17 cellular contexts compared by ENCODE assay signal in genomic region chr5:139685886-139686285, GRCh38. TPM values are rescaled to one million over a fixed set of nuclear protein-coding genes. Genes with fewer than 3 reads are reported as not detected.
DNase-seq lines count a peak whose midpoint lies in the region; ATAC-seq and TF ChIP-seq lines count a peak whose summit lies in the region.
"Had no signal": no experiment of that assay in that cellular context is flagged by ENCODE, and none has a peak within 500 bp of the region (broad histone marks: within the 10 kb centered on the region; RNA-seq: fewer than 3 reads in every experiment).

No MANE protein-coding gene starts in this region.

- H3K9me3 ChIP-seq in BLaER1 treated with 17β-estradiol and CSF1 and Interleukin-3, amounts not matched to agents 10 nM and 100 nM (replicated peaks in 1 of 11) = no peaks in the 10 kb centered on the region
- H3K9me3 ChIP-seq in WERI-Rb-1 (ENCODE audit: severe bottlenecking) = no peaks in the 10 kb centered on the region
- H3K9me3 ChIP-seq in tibial artery = no peaks in the 10 kb centered on the region
- H3K9me3 ChIP-seq: testis had no signal

- H3K36me3 ChIP-seq in BLaER1 treated with 17β-estradiol and CSF1 and Interleukin-3, amounts not matched to agents 10 nM and 100 nM = peaks cover 0 to 17% (median 11%) of the 10 kb centered on the region in 11 experiments; a peak in 18 of 22 replicates
- H3K36me3 ChIP-seq in WERI-Rb-1 (peaks cover 49% of the 10 kb centered on the region), tibial artery (peaks cover 20 to 34% (median 28%) of the 10 kb centered on the region in 3 donors)

- peaks cover 4 to 16% (median 6%) of the 10 kb centered on the region in 3 donors for H3K36me3 Mint-ChIP-seq in immature natural killer cell
- peaks cover 18% of the 10 kb centered on the region for H3K36me3 Mint-ChIP-seq in progenitor cell of endocrine pancreas (ENCODE audit: insufficient read depth)

- H3K4me2 ChIP-seq in BLaER1 treated with 17β-estradiol and CSF1 and Interleukin-3, amounts not matched to agents 10 nM and 100 nM = peak overlapping the region in 9 of 11 experiments; percentile 28 to 96 (median 86); a peak in 17 of 22 replicates

- peak overlapping the region; percentile 64 to 88 (median 74) for H3K27ac Mint-ChIP-seq in immature natural killer cell
- H3K27ac Mint-ChIP-seq in progenitor cell of endocrine pancreas = peak overlapping the region; percentile 66
- H3K27ac Mint-ChIP-seq: activated T-helper 2 cell treated with anti-CD3 and anti-CD28 coated beads, Interferon-gamma antibody, Interleukin-2, Interleukin-4, amounts not matched to agents 10 μg/mL and 5 μg/mL and 100 μg/mL, durations not matched to agents 14 hours and 24 hours and 36 hours had no signal

- in situ Hi-C loops in KBM-7 (cut with MboI; ENCODE audit: low pct_unique_long_range_greater_than_20kb, low sequenced_read_pairs) = no loop called here

- H4K20me1 ChIP-seq in BLaER1 treated with 17β-estradiol and CSF1 and Interleukin-3, amounts not matched to agents 10 nM and 100 nM = peaks cover 0 to 57% (median 21%) of the 10 kb centered on the region in 11 experiments; a peak in 13 of 22 replicates

- H3K27me3 Mint-ChIP-seq in immature natural killer cell (ENCODE audit: low read depth in 3 of 3) (peaks cover 0 to 12% (median 3%) of the 10 kb centered on the region in 3 donors), progenitor cell of endocrine pancreas (no peaks in the 10 kb centered on the region)
- H3K27me3 Mint-ChIP-seq: activated CD8-positive, alpha-beta T cell treated with anti-CD3 and anti-CD28 coated beads for 36 hours had no signal

- H3K4me3 ChIP-seq in BLaER1 treated with 17β-estradiol and CSF1 and Interleukin-3, amounts not matched to agents 10 nM and 100 nM = no peak overlapping the region
- H3K4me3 ChIP-seq in WERI-Rb-1 (ENCODE audit: low read depth, low read length) (no peak overlapping the region), tibial artery (no peak overlapping the region)
- H3K4me3 ChIP-seq: SK-N-MC, testis had no signal

- DNase-seq in WERI-Rb-1 (no peak), immature natural killer cell (no peak), progenitor cell of endocrine pancreas (ENCODE audit: low spot score, unreplicated experiment) (no peak), KBM-7 (no peak), tibial artery (no peak), NCI-H1930 (lab: John Stamatoyannopoulos, UW) (no peak)
- DNase-seq: activated CD8-positive, alpha-beta T cell treated with anti-CD3 and anti-CD28 coated beads for 36 hours; effector CD4-positive, alpha-beta T cell; mammary epithelial cell; NCI-H1092; occipital lobe; stimulated activated CD4-positive, alpha-beta T cell treated with anti-CD3 and anti-CD28 coated beads, Interleukin-15, amount 100 ng/mL, for 24 hours; testis had no signal

- H3K27me3 ChIP-seq in BLaER1 treated with 17β-estradiol and CSF1 and Interleukin-3, amounts not matched to agents 10 nM and 100 nM = no peaks in the 10 kb centered on the region; a peak in 1 of 22 replicates
- H3K27me3 ChIP-seq in WERI-Rb-1 (ENCODE audit: insufficient read depth, low read depth, severe bottlenecking) = no peaks in the 10 kb centered on the region
- no peaks in the 10 kb centered on the region for H3K27me3 ChIP-seq in tibial artery
- H3K27me3 ChIP-seq: testis had no signal

- TF ChIP-seq CTCF in WERI-Rb-1 (IDR thresholded peaks at IDR 0.05; ENCODE audit: low read depth, low read length) (no peak), progenitor cell of endocrine pancreas (IDR thresholded peaks at IDR 0.05; ENCODE audit: unreplicated experiment) (no peak), tibial artery (IDR thresholded peaks at IDR 0.05) (no peak)

- H3K4me1 Mint-ChIP-seq in immature natural killer cell = peaks cover 56 to 72% of the 10 kb centered on the region in 2 donors
- peaks cover 26% of the 10 kb centered on the region for H3K4me1 Mint-ChIP-seq in progenitor cell of endocrine pancreas (ENCODE audit: low read depth)

- H3K9ac ChIP-seq in BLaER1 treated with 17β-estradiol and CSF1 and Interleukin-3, amounts not matched to agents 10 nM and 100 nM = peak overlapping the region in 1 of 11 experiments; percentile 15; a peak in 1 of 22 replicates

- H3K27ac ChIP-seq in BLaER1 treated with 17β-estradiol and CSF1 and Interleukin-3, amounts not matched to agents 10 nM and 100 nM = no peak overlapping the region
- peak overlapping the region; percentile 29 for H3K27ac ChIP-seq in WERI-Rb-1
- H3K27ac ChIP-seq in tibial artery = peak overlapping the region in 1 of 2 donors; percentile 45
- H3K27ac ChIP-seq: SK-N-MC, testis had no signal

- H3K4me1 ChIP-seq in BLaER1 treated with 17β-estradiol and CSF1 and Interleukin-3, amounts not matched to agents 10 nM and 100 nM = peaks cover 65 to 100% (median 96%) of the 10 kb centered on the region in 10 experiments
- H3K4me1 ChIP-seq in tibial artery = peaks cover 0 to 61% (median 45%) of the 10 kb centered on the region in 4 donors

- H3K9me3 Mint-ChIP-seq in immature natural killer cell (peaks cover 0 to 2% (median 0%) of the 10 kb centered on the region in 6 donors), progenitor cell of endocrine pancreas (ENCODE audit: low read depth) (no peaks in the 10 kb centered on the region)
- H3K9me3 Mint-ChIP-seq: activated CD8-positive, alpha-beta T cell treated with anti-CD3 and anti-CD28 coated beads for 36 hours; activated T-helper 2 cell treated with anti-CD3 and anti-CD28 coated beads, Interferon-gamma antibody, Interleukin-2, Interleukin-4, amounts not matched to agents 10 μg/mL and 5 μg/mL and 100 μg/mL, durations not matched to agents 14 hours and 24 hours and 36 hours had no signal

- ATAC-seq in HG03520 (IDR thresholded peaks at IDR 0.05; ENCODE audit: unreplicated experiment) = no peak
- ATAC-seq: activated CD8-positive, alpha-beta T cell treated with anti-CD3 and anti-CD28 coated beads for 36 hours had no signal

- H3K4me3 Mint-ChIP-seq in immature natural killer cell = peak overlapping the region in 3 of 5 donors; percentile 29 to 53 (median 47)
- no peak overlapping the region for H3K4me3 Mint-ChIP-seq in progenitor cell of endocrine pancreas (ENCODE audit: low read depth)
- H3K4me3 Mint-ChIP-seq: activated CD8-positive, alpha-beta T cell treated with anti-CD3 and anti-CD28 coated beads for 36 hours had no signal

- intact Hi-C loops in tibial artery (cut with DNase I; ENCODE audit: low total_unique reads) = no loop called here

RNA-seq across cellular contexts. Expression of gene CXXC5, which starts 37.7 kb away (rescaled TPM):
- 100 to 1,000 TPM; 339 to 410 (median 385) TPM for polyA plus RNA-seq in immature natural killer cell
- 79.1 and 88.2 TPM in 2 replicates for total RNA-seq in progenitor cell of endocrine pancreas
